In the genomic region with DNA sequence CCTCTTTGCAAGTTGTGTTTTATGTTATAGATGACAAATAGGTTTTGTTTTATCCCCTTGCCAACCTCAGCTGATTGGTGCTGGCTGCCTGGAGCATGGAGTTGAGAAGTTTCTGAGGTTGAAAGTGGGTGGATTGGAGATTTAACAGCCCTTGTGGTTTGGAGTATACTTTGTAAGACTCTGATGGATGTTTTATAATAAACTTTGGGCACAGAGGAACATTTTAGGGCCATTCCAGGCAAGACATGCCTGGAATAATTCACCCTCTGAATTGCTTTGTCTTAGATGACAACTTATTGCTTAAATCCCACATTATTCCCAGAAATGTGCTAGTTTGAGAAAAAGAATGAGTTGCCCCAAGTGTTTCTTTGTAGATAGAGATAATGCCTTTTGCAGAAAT, we compare ENCODE assay signal across 1 cellular context.
TF ChIP-seq lines count a peak whose summit lies in the region.

No MANE protein-coding gene starts in this region.

TF ChIP-seq in SK-N-SH treated with all-trans-retinoic acid at 6 μM for 48 hours, 23 proteins besides CTCF, POLR2A, EP300 and RAD21 (continued from another document):
- TF ChIP-seq PPARA (CRISPR knock-in tag; IDR thresholded peaks at IDR 0.05; ENCODE audit: borderline replicate concordance) (no peak), RARB (CRISPR knock-in tag; IDR thresholded peaks at IDR 0.05) (no peak), SNAI2 (CRISPR knock-in tag; IDR thresholded peaks at IDR 0.05) (no peak), TCF4 (CRISPR knock-in tag; IDR thresholded peaks at IDR 0.05; ENCODE audit: borderline replicate concordance) (no peak)
